ENCODE assay signal across 6 cellular contexts in the genomic region with DNA sequence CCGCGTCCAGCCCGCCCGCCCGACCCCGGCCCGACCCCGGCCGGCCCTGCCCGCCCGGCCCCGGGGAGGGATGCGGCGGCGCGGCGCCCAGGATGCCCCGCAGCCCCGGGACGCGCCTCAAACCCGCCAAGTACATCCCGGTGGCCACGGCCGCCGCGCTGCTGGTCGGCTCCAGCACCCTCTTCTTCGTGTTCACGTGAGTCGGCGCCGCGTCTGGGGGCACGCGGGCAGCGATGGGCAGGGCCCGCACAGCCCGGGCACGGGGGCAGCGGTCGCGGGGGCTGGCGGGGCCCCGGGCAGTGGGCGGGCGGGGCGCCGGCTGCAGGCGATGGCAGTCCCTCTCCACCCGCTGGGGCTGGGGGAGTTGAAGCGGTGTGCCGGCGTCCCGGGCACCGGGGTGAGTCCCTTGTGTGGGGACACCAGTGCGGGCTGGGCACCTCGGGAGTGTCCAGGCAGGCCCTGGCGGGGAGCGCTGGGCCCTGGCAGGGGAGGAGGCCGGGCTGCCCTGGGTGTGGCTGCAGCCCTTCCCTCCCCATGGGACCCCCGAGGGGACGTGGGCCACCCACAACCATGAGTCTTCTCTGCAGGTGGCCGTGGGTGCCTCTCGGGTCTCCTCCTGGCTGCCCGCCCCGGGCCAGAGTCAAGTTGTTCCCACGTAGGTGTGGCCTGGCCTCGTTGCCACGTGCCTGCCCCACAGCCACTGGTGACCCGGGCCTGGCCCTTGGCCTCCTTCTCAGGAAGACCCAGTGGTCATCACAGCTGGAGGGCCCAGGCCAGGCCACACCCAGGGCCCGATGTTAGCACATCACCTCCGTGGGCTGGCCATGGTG. TPM values are rescaled to one million over a fixed set of nuclear protein-coding genes. Genes with fewer than 3 reads are reported as not detected.
DNase-seq lines count a peak whose midpoint lies in the region.

No MANE protein-coding gene starts in this region.

- H3K4me3 ChIP-seq in mucosa of stomach (ENCODE audit: low read length): peak overlapping the region; percentile 25

- DNase-seq in activated CD4-positive, alpha-beta T cell treated with anti-CD3 and anti-CD28 coated beads, Interleukin-2, amount 10 ng/mL, durations not matched to agents 24 days and 14 days: peak; percentile 77
- no peak for DNase-seq in activated CD4-positive, alpha-beta T cell treated with anti-CD3 and anti-CD28 coated beads, Interleukin-2, amount 50 U/mL, for 48 hours
- DNase-seq in amniotic epithelial cell (ENCODE audit: low read depth): peak; percentile 17
- DNase-seq in KG1 (lab: John Stamatoyannopoulos, UW): no peak
- DNase-seq in stimulated activated CD4-positive, alpha-beta T cell treated with anti-CD3 and anti-CD28 coated beads, Interleukin-1b, Interleukin-23, amount 100 ng/mL, for 48 hours: no peak

- no peaks in the 10 kb centered on the region for H3K9me3 ChIP-seq in mucosa of stomach (ENCODE audit: control insufficient read depth, low read length)

- no peak overlapping the region for H3K27ac Mint-ChIP-seq in activated CD4-positive, alpha-beta T cell treated with anti-CD3 and anti-CD28 coated beads, Interleukin-2, amount 10 ng/mL, durations not matched to agents 24 days and 14 days

- H3K4me1 Mint-ChIP-seq in activated CD4-positive, alpha-beta T cell treated with anti-CD3 and anti-CD28 coated beads, Interleukin-2, amount 10 ng/mL, durations not matched to agents 24 days and 14 days: peaks cover 13% of the 10 kb centered on the region

- H3K4me1 ChIP-seq in mucosa of stomach (ENCODE audit: control insufficient read depth, insufficient read depth, low read length): peaks cover 24% of the 10 kb centered on the region

- peak overlapping the region; percentile 64 for H3K9ac ChIP-seq in mucosa of stomach (ENCODE audit: low read length)

- no peaks in the 10 kb centered on the region for H3K36me3 ChIP-seq in mucosa of stomach (ENCODE audit: control insufficient read depth, insufficient read depth, low read length)

- no peaks in the 10 kb centered on the region for H3K27me3 ChIP-seq in mucosa of stomach (ENCODE audit: control insufficient read depth, insufficient read depth, low read length)

- no peaks in the 10 kb centered on the region for H3K9me3 Mint-ChIP-seq in activated CD4-positive, alpha-beta T cell treated with anti-CD3 and anti-CD28 coated beads, Interleukin-2, amount 10 ng/mL, durations not matched to agents 24 days and 14 days

- H3K27me3 Mint-ChIP-seq in activated CD4-positive, alpha-beta T cell treated with anti-CD3 and anti-CD28 coated beads, Interleukin-2, amount 10 ng/mL, durations not matched to agents 24 days and 14 days: no peaks in the 10 kb centered on the region

- intact Hi-C loops in activated CD4-positive, alpha-beta T cell treated with anti-CD3 and anti-CD28 coated beads, Interleukin-2, amount 10 ng/mL, durations not matched to agents 24 days and 14 days (cut with micrococcal nuclease): loop anchor here (1.0 to 5.0 kb wide), 2 partner anchors 15 to 110 kb away; partner anchors contain the start of genes TANGO2 and TRMT2A

- peaks cover 11% of the 10 kb centered on the region for H3K36me3 Mint-ChIP-seq in activated CD4-positive, alpha-beta T cell treated with anti-CD3 and anti-CD28 coated beads, Interleukin-2, amount 10 ng/mL, durations not matched to agents 24 days and 14 days (ENCODE audit: low read depth)

- peak overlapping the region; percentile 82 for H3K4me3 Mint-ChIP-seq in activated CD4-positive, alpha-beta T cell treated with anti-CD3 and anti-CD28 coated beads, Interleukin-2, amount 10 ng/mL, durations not matched to agents 24 days and 14 days

RNA-seq across cellular contexts. Expression of gene ZDHHC8, which starts 0.5 kb away (rescaled TPM):
- 95.2 and 100 TPM in 2 replicates for total RNA-seq in activated CD4-positive, alpha-beta T cell treated with anti-CD3 and anti-CD28 coated beads, Interleukin-2, amount 10 ng/mL, durations not matched to agents 24 days and 14 days

RNA-seq across cellular contexts. Expression of gene TRMT2A, which starts 15.0 kb away (rescaled TPM):
- total RNA-seq in activated CD4-positive, alpha-beta T cell treated with anti-CD3 and anti-CD28 coated beads, Interleukin-2, amount 10 ng/mL, durations not matched to agents 24 days and 14 days: 125 and 135 TPM in 2 replicates

RNA-seq across cellular contexts. Expression of gene RANBP1, which starts 16.2 kb away (rescaled TPM):
- 488 and 500 TPM in 2 replicates for total RNA-seq in activated CD4-positive, alpha-beta T cell treated with anti-CD3 and anti-CD28 coated beads, Interleukin-2, amount 10 ng/mL, durations not matched to agents 24 days and 14 days

RNA-seq across cellular contexts. Expression of gene CCDC188, which starts 18.8 kb away (rescaled TPM):
- total RNA-seq in activated CD4-positive, alpha-beta T cell treated with anti-CD3 and anti-CD28 coated beads, Interleukin-2, amount 10 ng/mL, durations not matched to agents 24 days and 14 days: 0.14 TPM in 1 of 2 replicates, not detected in the other

RNA-seq across cellular contexts. Expression of gene DGCR8, which starts 52.0 kb away (rescaled TPM):
- total RNA-seq in activated CD4-positive, alpha-beta T cell treated with anti-CD3 and anti-CD28 coated beads, Interleukin-2, amount 10 ng/mL, durations not matched to agents 24 days and 14 days: 73.2 and 74.2 TPM in 2 replicates

Comparison
In these comparisons a context has a peak if more than half of its experiments do, and no peak if none do; other contexts are left out.
1. DNase-seq: peak in activated CD4-positive, alpha-beta T cell treated with anti-CD3 and anti-CD28 coated beads, Interleukin-2, amount 10 ng/mL, durations not matched to agents 24 days and 14 days (single experiment) and amniotic epithelial cell (single experiment); none in activated CD4-positive, alpha-beta T cell treated with anti-CD3 and anti-CD28 coated beads, Interleukin-2, amount 50 U/mL, for 48 hours (0 of 2), KG1 (single experiment) and stimulated activated CD4-positive, alpha-beta T cell treated with anti-CD3 and anti-CD28 coated beads, Interleukin-1b, Interleukin-23, amount 100 ng/mL, for 48 hours (single experiment).